In genomic region chr6:138818496-138819194, GRCh38 we compare ENCODE assay signal across 8 cellular contexts. TPM values are rescaled to one million over a fixed set of nuclear protein-coding genes. Genes with fewer than 3 reads are reported as not detected.
DNase-seq lines count a peak whose midpoint lies in the region; ATAC-seq lines count a peak whose summit lies in the region.

No MANE protein-coding gene starts in this region.

- no peak for DNase-seq in epithelial cell of prostate (ENCODE audit: low read depth, low spot score)
- no peak for DNase-seq in NCI-H146 treated with DMSO at 0.1 percent for 48 hours (lab: John Stamatoyannopoulos, UW; ENCODE audit: unreplicated experiment)
- DNase-seq in amygdala (lab: John Stamatoyannopoulos, UW) = no peak
- DNase-seq in ureter (ENCODE audit: low spot score) = no peak
- DNase-seq in left lobe of liver (ENCODE audit: low spot score) = no peak

- peak overlapping the region; percentile 99 for H3K27ac ChIP-seq in epithelial cell of prostate

- ATAC-seq in GM18502 (IDR thresholded peaks at IDR 0.05; ENCODE audit: poor library complexity, unreplicated experiment) (peak; percentile 87), GM21515 (IDR thresholded peaks at IDR 0.05; ENCODE audit: unreplicated experiment) (peak; percentile 77), HG03575 (IDR thresholded peaks at IDR 0.05; ENCODE audit: extremely low read depth, insufficient number of reproducible peaks, low FRiP score, unreplicated experiment) (peak; percentile 58), left lobe of liver (no peak)

RNA-seq across cellular contexts. Expression of gene ECT2L, which starts 22.8 kb away (rescaled TPM):
- 0.18 TPM for total RNA-seq in ureter
- not detected for total RNA-seq in left lobe of liver

RNA-seq across cellular contexts. Expression of gene CCDC28A, which starts 45.1 kb away (rescaled TPM):
- total RNA-seq in ureter (15.7 TPM), left lobe of liver (16.5 TPM)
